1 cellular context compared by ENCODE assay signal in genomic region chr15:34580251-34581042, GRCh38.
TF ChIP-seq lines count a peak whose summit lies in the region.

No MANE protein-coding gene starts in this region.

TF ChIP-seq in HEK293, 187 proteins besides CTCF, POLR2A, EP300 and RAD21:
- peak; percentile 95 for TF ChIP-seq ZNF449 (tag by site-specific recombination; IDR thresholded peaks at IDR 0.05)
